In the genomic region with DNA sequence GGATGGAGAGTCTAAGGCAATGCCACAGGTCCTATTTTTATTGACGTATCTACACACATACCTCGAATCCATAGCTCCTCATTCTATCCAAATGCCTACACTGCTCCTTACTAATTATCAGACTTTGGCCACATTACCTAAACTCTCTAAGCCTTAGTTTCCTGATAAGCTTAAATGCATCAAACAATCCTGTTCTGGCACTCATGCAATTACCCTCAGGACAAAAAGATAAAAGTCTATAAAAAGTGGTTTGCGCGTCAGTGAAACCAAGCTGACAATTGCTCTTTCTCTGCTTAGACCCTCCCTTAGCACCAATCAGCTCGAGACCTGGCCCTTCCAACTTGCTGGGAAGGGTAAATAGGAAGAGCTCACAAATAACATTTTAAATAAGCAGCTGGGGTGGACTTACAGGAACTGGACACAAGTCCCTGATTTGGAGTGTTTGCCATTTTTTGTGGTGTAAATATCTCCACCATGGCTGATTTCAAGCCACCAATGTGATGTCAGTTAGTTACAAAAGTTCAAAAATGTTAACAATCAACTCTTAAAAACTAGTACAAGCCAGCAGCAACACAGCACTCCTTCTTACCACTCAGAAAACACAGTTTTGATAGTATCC, we compare ENCODE assay signal across 21 cellular contexts. TPM values are rescaled to one million over a fixed set of nuclear protein-coding genes. Genes with fewer than 3 reads are reported as not detected.
"Had no signal": no experiment of that assay in that cellular context is flagged by ENCODE, and none has a peak within 500 bp of the region (broad histone marks: within the 10 kb centered on the region; RNA-seq: fewer than 3 reads in every experiment).

No MANE protein-coding gene starts in this region.

- H3K4me3 ChIP-seq: body of pancreas, cardiac muscle cell, lower lobe of right lung, pancreas, psoas muscle, vagina had no signal

- H3K27me3 ChIP-seq: body of pancreas, pancreas, vagina had no signal

- FAIRE-seq: pancreas had no signal

- DNase-seq: activated CD4-positive, alpha-beta T cell treated with anti-CD3 and anti-CD28 coated beads, Interleukin-2, amount 10 ng/mL, durations not matched to agents 7 days and 5 days; activated CD8-positive, alpha-beta memory T cell treated with anti-CD3 and anti-CD28 coated beads, Interleukin-2, amount 10 ng/mL, durations not matched to agents 7 days and 5 days; activated CD8-positive, alpha-beta T cell treated with anti-CD3 and anti-CD28 coated beads for 36 hours; activated gamma-delta T cell treated with Interleukin-2 at 50 U/mL for 16 hours; activated T-cell treated with anti-CD3 and anti-CD28 coated beads for 4 hours; anterior cingulate cortex; body of pancreas; dermis blood vessel endothelial cell; effector memory CD4-positive, alpha-beta T cell; hippocampal formation; lower lobe of right lung; pancreas; psoas muscle; right cardiac atrium; stimulated activated CD4-positive, alpha-beta T cell treated with anti-CD3 and anti-CD28 coated beads, Interleukin-12 subunit alpha, Interleukin-12 subunit beta, amount 100 ng/mL, for 4 hours; stimulated activated CD4-positive, alpha-beta T cell treated with anti-CD3 and anti-CD28 coated beads, Interleukin-4, amount 100 ng/mL, for 4 hours had no signal

- H3K9me3 ChIP-seq: body of pancreas, lower lobe of right lung, neutrophil, pancreas, psoas muscle, vagina had no signal

- H3K4me1 ChIP-seq: body of pancreas, lower lobe of right lung, pancreas, psoas muscle, vagina had no signal

- H3K36me3 ChIP-seq: cardiac muscle cell, lower lobe of right lung, neutrophil, pancreas, vagina had no signal

- H3K27ac ChIP-seq: body of pancreas, cardiac muscle cell, foreskin keratinocyte, lower lobe of right lung, neutrophil, pancreas, psoas muscle, vagina had no signal

RNA-seq across cellular contexts. Expression of a gene that starts 7.2 kb away (rescaled TPM):
- total RNA-seq: myocyte had no signal
